1 cellular context compared by ENCODE assay signal in the genomic region with DNA sequence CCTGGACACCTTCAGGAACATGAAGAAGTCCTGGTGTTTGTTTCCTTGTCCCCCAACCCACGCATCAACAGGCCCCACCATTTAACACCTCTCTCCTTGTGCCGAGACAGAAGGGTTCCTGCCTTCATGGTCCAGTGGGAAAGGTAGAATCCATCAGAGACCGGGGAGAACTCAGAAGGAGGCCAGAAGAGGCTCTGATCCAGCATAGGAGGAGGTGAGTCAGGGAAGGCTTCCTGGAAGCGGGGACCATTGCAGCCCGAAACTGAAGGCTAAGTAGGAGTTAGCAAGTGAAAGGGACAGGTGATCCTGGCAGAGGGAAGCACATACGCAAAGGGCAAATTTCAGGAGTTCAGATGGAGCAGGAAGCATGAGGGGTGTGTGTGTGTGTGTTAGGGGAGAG.
TF ChIP-seq lines count a peak whose summit lies in the region.

No MANE protein-coding gene starts in this region.

TF ChIP-seq in IMR-90, 13 proteins besides CTCF, POLR2A, EP300 and RAD21:
- TF ChIP-seq SMC3 (IDR thresholded peaks at IDR 0.05; ENCODE audit: low read depth, low read length) = no peak
- no peak for TF ChIP-seq ELK1 (IDR thresholded peaks at IDR 0.05; ENCODE audit: borderline replicate concordance, low read depth, low read length)
- no peak for TF ChIP-seq RCOR1 (IDR thresholded peaks at IDR 0.05; ENCODE audit: insufficient replicate concordance, low read length)
- TF ChIP-seq, protein P1, sequence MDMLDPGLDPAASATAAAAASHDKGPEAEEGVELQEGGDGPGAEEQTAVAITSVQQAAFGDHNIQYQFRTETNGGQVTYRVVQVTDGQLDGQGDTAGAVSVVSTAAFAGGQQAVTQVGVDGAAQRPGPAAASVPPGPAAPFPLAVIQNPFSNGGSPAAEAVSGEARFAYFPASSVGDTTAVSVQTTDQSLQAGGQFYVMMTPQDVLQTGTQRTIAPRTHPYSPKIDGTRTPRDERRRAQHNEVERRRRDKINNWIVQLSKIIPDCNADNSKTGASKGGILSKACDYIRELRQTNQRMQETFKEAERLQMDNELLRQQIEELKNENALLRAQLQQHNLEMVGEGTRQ (IDR thresholded peaks at IDR 0.05; ENCODE audit: low read depth, low read length) = no peak
- TF ChIP-seq BHLHE40 (IDR thresholded peaks at IDR 0.05; ENCODE audit: low read depth, low read length) = no peak
- TF ChIP-seq FOS (IDR thresholded peaks at IDR 0.05; ENCODE audit: low read depth, low read length) = no peak
- no peak for TF ChIP-seq NFE2L2 (IDR thresholded peaks at IDR 0.05; ENCODE audit: low read depth, low read length)
- no peak for TF ChIP-seq MXI1 (IDR thresholded peaks at IDR 0.05; ENCODE audit: borderline replicate concordance, low read depth, low read length)
- no peak for TF ChIP-seq CHD1 (IDR thresholded peaks at IDR 0.05; ENCODE audit: low read depth, low read length)
TF ChIP-seq in IMR-90: peak in this region for 0.
